In genomic region chr20:44701889-44702288, GRCh38 we compare ENCODE assay signal across 1 cellular context.
TF ChIP-seq lines count a peak whose summit lies in the region.

No MANE protein-coding gene starts in this region.

TF ChIP-seq in HEK293, 187 proteins besides CTCF, POLR2A, EP300 and RAD21 (continued from another document):
- 0 out of 2 replicates have a peak, but pooled peaks have one; percentile 34 for TF ChIP-seq REST (tag by site-specific recombination; IDR thresholded peaks at IDR 0.05)
- TF ChIP-seq, protein P1, sequence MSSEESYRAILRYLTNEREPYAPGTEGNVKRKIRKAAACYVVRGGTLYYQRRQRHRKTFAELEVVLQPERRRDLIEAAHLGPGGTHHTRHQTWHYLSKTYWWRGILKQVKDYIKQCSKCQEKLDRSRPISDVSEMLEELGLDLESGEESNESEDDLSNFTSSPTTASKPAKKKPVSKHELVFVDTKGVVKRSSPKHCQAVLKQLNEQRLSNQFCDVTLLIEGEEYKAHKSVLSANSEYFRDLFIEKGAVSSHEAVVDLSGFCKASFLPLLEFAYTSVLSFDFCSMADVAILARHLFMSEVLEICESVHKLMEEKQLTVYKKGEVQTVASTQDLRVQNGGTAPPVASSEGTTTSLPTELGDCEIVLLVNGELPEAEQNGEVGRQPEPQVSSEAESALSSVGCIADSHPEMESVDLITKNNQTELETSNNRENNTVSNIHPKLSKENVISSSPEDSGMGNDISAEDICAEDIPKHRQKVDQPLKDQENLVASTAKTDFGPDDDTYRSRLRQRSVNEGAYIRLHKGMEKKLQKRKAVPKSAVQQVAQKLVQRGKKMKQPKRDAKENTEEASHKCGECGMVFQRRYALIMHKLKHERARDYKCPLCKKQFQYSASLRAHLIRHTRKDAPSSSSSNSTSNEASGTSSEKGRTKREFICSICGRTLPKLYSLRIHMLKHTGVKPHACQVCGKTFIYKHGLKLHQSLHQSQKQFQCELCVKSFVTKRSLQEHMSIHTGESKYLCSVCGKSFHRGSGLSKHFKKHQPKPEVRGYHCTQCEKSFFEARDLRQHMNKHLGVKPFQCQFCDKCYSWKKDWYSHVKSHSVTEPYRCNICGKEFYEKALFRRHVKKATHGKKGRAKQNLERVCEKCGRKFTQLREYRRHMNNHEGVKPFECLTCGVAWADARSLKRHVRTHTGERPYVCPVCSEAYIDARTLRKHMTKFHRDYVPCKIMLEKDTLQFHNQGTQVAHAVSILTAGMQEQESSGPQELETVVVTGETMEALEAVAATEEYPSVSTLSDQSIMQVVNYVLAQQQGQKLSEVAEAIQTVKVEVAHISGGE (tag by site-specific recombination; conservative IDR thresholded peaks at IDR 0.05; ENCODE audit: low read depth), result peak; percentile 61
- peak; percentile 48; the same call in 1 of the 2 replicates for TF ChIP-seq ZNF140 (tag by site-specific recombination; IDR thresholded peaks at IDR 0.05)
- TF ChIP-seq RBAK (tag by site-specific recombination; IDR thresholded peaks at IDR 0.05), result no peak
- TF ChIP-seq GLI4 (tag by site-specific recombination; IDR thresholded peaks at IDR 0.05), result no peak
- TF ChIP-seq, protein P2, sequence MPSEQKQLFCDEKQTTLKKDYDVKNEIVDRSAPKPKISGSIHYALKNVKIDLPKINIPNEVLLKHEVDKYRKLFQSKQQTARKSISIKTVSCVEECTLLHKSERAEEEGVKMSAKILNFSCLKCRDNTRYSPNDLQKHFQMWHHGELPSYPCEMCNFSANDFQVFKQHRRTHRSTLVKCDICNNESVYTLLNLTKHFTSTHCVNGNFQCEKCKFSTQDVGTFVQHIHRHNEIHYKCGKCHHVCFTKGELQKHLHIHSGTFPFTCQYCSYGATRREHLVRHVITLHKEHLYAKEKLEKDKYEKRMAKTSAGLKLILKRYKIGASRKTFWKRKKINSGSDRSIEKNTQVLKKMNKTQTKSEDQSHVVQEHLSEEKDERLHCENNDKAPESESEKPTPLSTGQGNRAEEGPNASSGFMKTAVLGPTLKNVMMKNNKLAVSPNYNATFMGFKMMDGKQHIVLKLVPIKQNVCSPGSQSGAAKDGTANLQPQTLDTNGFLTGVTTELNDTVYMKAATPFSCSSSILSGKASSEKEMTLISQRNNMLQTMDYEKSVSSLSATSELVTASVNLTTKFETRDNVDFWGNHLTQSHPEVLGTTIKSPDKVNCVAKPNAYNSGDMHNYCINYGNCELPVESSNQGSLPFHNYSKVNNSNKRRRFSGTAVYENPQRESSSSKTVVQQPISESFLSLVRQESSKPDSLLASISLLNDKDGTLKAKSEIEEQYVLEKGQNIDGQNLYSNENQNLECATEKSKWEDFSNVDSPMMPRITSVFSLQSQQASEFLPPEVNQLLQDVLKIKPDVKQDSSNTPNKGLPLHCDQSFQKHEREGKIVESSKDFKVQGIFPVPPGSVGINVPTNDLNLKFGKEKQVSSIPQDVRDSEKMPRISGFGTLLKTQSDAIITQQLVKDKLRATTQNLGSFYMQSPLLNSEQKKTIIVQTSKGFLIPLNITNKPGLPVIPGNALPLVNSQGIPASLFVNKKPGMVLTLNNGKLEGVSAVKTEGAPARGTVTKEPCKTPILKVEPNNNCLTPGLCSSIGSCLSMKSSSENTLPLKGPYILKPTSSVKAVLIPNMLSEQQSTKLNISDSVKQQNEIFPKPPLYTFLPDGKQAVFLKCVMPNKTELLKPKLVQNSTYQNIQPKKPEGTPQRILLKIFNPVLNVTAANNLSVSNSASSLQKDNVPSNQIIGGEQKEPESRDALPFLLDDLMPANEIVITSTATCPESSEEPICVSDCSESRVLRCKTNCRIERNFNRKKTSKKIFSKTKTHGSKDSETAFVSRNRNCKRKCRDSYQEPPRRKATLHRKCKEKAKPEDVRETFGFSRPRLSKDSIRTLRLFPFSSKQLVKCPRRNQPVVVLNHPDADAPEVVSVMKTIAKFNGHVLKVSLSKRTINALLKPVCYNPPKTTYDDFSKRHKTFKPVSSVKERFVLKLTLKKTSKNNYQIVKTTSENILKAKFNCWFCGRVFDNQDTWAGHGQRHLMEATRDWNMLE (tag by site-specific recombination; conservative IDR thresholded peaks at IDR 0.05; ENCODE audit: low read depth), result peak; percentile 86
- no peak for TF ChIP-seq ZNF521 (tag by site-specific recombination; IDR thresholded peaks at IDR 0.05)
- peak; percentile 56; the same call in 1 of the 2 replicates for TF ChIP-seq ZNF202 (tag by site-specific recombination; IDR thresholded peaks at IDR 0.05; ENCODE audit: borderline replicate concordance)
- peak; percentile 54 for TF ChIP-seq ZNF555 (tag by site-specific recombination; conservative IDR thresholded peaks at IDR 0.05)
- peak; percentile 55 for TF ChIP-seq ZBTB8A (tag by site-specific recombination; IDR thresholded peaks at IDR 0.05)
- TF ChIP-seq ZNF433 (tag by site-specific recombination; IDR thresholded peaks at IDR 0.05; ENCODE audit: low read depth), result peak; percentile 40; the same call in 1 of the 2 replicates
- TF ChIP-seq ZXDB (tag by site-specific recombination; IDR thresholded peaks at IDR 0.05), result peak; percentile 39; the same call in 1 of the 2 replicates
- TF ChIP-seq ZNF558 (tag by site-specific recombination; IDR thresholded peaks at IDR 0.05), result peak; percentile 61; the same call in 1 of the 2 replicates
- peak; percentile 70 for TF ChIP-seq ZNF623 (tag by site-specific recombination; IDR thresholded peaks at IDR 0.05)
- no peak for TF ChIP-seq ZNF23 (tag by site-specific recombination; IDR thresholded peaks at IDR 0.05; ENCODE audit: borderline replicate concordance)
- TF ChIP-seq ZNF404 (tag by site-specific recombination; IDR thresholded peaks at IDR 0.05), result 0 out of 2 replicates have a peak, but pooled peaks have one; percentile 44
- TF ChIP-seq ZNF155 (tag by site-specific recombination; IDR thresholded peaks at IDR 0.05), result no peak
- TF ChIP-seq ZNF138 (tag by site-specific recombination; IDR thresholded peaks at IDR 0.05; ENCODE audit: borderline replicate concordance), result peak; percentile 90; the same call in 1 of the 2 replicates
- peak; percentile 26 for TF ChIP-seq ZNF654 (tag by site-specific recombination; IDR thresholded peaks at IDR 0.05; ENCODE audit: low read depth)
- TF ChIP-seq ZNF664 (tag by site-specific recombination; IDR thresholded peaks at IDR 0.05), result peak; percentile 26; the same call in 1 of the 2 replicates
- 0 out of 2 replicates have a peak, but pooled peaks have one; percentile 57 for TF ChIP-seq ZNF791 (tag by site-specific recombination; IDR thresholded peaks at IDR 0.05)
- TF ChIP-seq ZNF426 (tag by site-specific recombination; IDR thresholded peaks at IDR 0.05), result peak; percentile 74
